Comparison of ENCODE assay signal across 15 cellular contexts in the genomic region with DNA sequence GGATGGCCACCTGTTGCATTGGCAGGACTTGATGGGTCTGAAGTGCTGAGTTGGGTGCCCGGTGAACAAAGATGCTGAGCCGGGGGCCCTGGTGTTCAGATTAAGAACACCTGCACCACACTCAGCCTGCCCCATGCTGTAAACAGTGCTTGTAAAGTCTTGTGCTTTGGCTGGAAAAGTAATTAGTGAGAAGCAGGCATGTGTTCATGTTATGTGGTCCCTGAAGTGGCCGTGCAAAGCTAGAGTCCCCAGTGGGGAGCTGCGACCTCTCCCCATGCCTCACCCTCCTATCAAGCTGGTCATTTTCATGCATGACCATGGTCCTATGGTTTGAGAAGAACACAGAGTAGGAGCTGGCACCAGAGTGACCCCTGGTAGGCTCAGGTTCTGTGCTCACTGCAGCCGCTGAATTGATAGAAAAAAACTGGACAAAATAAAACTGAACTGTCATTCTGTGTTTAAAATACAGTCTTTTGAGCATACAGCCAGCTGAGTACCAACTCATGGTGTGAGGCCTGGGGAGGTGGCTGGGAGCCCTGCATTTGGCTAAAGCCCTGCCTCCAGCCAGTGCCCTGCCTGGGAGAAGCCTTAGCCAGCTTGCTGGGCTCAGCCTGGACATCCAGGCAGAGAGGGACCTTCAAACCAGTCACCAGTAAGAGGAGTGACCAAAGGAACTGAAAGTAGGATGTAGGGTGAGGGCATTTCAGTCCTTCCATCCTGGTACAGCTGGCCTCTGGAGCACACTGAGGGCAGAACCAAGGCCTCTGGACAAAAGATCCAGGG.
DNase-seq lines count a peak whose midpoint lies in the region; ATAC-seq and TF ChIP-seq lines count a peak whose summit lies in the region.
"Had no signal": no experiment of that assay in that cellular context is flagged by ENCODE, and none has a peak within 500 bp of the region (broad histone marks: within the 10 kb centered on the region; RNA-seq: fewer than 3 reads in every experiment).

No MANE protein-coding gene starts in this region.

- DNase-seq in heart left ventricle, result peak in 3 of 5 donors; percentile 2 to 22 (median 8)
- DNase-seq in Right ventricle myocardium superior, result no peak
- peak; percentile 50 for DNase-seq in chondrocyte (ENCODE audit: low spot score)
- DNase-seq in mucosa of gallbladder (ENCODE audit: low spot score), result peak; percentile 7
- DNase-seq in vagina (ENCODE audit: extremely low spot score in 2 of 2), result peak; percentile 65 to 85
- no peak for DNase-seq in SK-N-DZ (ENCODE audit: low spot score)
- DNase-seq in T1000 (lab: John Stamatoyannopoulos, UW), result no peak
- DNase-seq: ACHN; CD4-positive, CD25-positive, alpha-beta regulatory T cell; DMS53; HCEC 1CT; NCI-H1436; NCI-H2081; NCI-H524 had no signal

- TF ChIP-seq CTCF in heart left ventricle (IDR thresholded peaks at IDR 0.05) (no peak), chondrocyte (IDR thresholded peaks at IDR 0.05) (no peak), vagina (IDR thresholded peaks at IDR 0.05) (no peak)

- ATAC-seq in heart left ventricle (no peak), Right ventricle myocardium superior (ENCODE audit: poor library complexity) (no peak)

- peaks cover 22% of the 10 kb centered on the region for H3K27me3 Mint-ChIP-seq in chondrocyte (ENCODE audit: low read depth)

- H3K27ac ChIP-seq in heart left ventricle (no peak overlapping the region), vagina (no peak overlapping the region)

- H3K4me1 ChIP-seq in heart left ventricle (peaks cover 0 to 12% (median 3%) of the 10 kb centered on the region in 12 donors), vagina (peaks cover 11% of the 10 kb centered on the region)

- H3K4me3 ChIP-seq in heart left ventricle (no peak overlapping the region), vagina (no peak overlapping the region)

- WGBS in heart left ventricle, 4 donors, result 80 to 91% (median 85%) methylated on average over 5 of the region's 5 CpGs

- H3K9me3 ChIP-seq in heart left ventricle (no peaks in the 10 kb centered on the region), vagina (no peaks in the 10 kb centered on the region)

- H3K27me3 ChIP-seq in heart left ventricle (no peaks in the 10 kb centered on the region), vagina (no peaks in the 10 kb centered on the region)

- H3K36me3 ChIP-seq in heart left ventricle, result peaks cover 0 to 5% (median 0%) of the 10 kb centered on the region in 9 donors
- H3K36me3 ChIP-seq in vagina, result no peaks in the 10 kb centered on the region

- H3K9me3 Mint-ChIP-seq in chondrocyte (ENCODE audit: low read depth), result peaks cover 5% of the 10 kb centered on the region
- H3K9me3 Mint-ChIP-seq: IgD-negative memory B cell had no signal

- H3K4me3 Mint-ChIP-seq in chondrocyte (ENCODE audit: unreplicated experiment), result no peak overlapping the region
- H3K4me3 Mint-ChIP-seq: CD4-positive, CD25-positive, alpha-beta regulatory T cell; IgD-negative memory B cell had no signal

- no peaks in the 10 kb centered on the region for H3K36me3 Mint-ChIP-seq in chondrocyte (ENCODE audit: low read depth)
- H3K36me3 Mint-ChIP-seq: CD4-positive, CD25-positive, alpha-beta regulatory T cell; IgD-negative memory B cell had no signal

- TF ChIP-seq POLR2A in heart left ventricle (IDR thresholded peaks at IDR 0.05) (no peak), vagina (IDR thresholded peaks at IDR 0.05) (no peak)

- no peaks in the 10 kb centered on the region for H3K4me1 Mint-ChIP-seq in chondrocyte (ENCODE audit: low read depth)
- H3K4me1 Mint-ChIP-seq: CD4-positive, CD25-positive, alpha-beta regulatory T cell; IgD-negative memory B cell had no signal

- no peak overlapping the region for H3K27ac Mint-ChIP-seq in chondrocyte (ENCODE audit: unreplicated experiment)
- H3K27ac Mint-ChIP-seq: CD4-positive, CD25-positive, alpha-beta regulatory T cell; IgD-negative memory B cell had no signal

- intact Hi-C loops in heart left ventricle (cut with DNase I) (no loop called here), Right ventricle myocardium superior (cut with DNase I) (no loop called here), vagina (cut with DNase I) (no loop called here)

Comparison
In these comparisons a context has a peak if more than half of its experiments do, and no peak if none do; other contexts are left out.
1. DNase-seq: peak in heart left ventricle (3 of 5), chondrocyte (single experiment), mucosa of gallbladder (single experiment) and vagina (2 of 2); none in Right ventricle myocardium superior (single experiment), SK-N-DZ (single experiment) and T1000 (single experiment).